Comparison of ENCODE assay signal across 8 cellular contexts in the genomic region with DNA sequence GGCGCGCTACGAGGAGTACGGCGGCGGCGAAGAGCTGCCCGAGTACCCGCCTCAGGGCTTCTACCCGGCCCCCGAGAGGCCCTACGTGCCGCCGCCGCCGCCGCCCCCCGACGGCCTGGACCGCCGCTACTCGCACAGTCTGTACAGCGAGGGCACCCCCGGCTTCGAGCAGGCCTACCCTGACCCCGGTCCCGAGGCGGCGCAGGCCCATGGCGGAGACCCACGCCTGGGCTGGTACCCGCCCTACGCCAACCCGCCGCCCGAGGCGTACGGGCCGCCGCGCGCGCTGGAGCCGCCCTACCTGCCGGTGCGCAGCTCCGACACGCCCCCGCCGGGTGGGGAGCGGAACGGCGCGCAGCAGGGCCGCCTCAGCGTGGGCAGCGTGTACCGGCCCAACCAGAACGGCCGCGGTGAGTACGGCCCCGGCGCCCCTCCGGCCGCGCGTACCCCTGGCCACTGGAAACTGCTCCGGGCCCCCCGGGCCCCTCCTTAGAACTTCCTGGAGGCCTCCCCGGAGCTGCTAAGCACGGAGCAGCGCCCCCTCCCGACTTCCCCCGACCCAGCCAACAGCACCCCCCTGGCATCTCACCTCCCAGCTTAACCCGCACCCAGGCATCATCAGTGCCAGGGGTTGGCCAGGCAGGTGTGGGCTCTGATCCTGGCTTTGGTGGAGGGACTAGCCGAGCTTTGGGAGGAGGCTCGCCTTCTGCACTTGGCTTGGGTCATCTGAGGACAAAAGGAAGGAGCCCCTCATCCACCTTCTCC. TPM values are rescaled to one million over a fixed set of nuclear protein-coding genes. Genes with fewer than 3 reads are reported as not detected.
DNase-seq lines count a peak whose midpoint lies in the region; ATAC-seq and TF ChIP-seq lines count a peak whose summit lies in the region.

No MANE protein-coding gene starts in this region.

- H3K4me3 ChIP-seq in endodermal cell (ENCODE audit: low read length) (peak overlapping the region; percentile 77), muscle layer of duodenum (ENCODE audit: low read depth in 1 of 2, low read length in 2 of 2) (peak overlapping the region; percentile 56 to 71)

- peaks cover 15% of the 10 kb centered on the region for H3K27me3 Mint-ChIP-seq in endodermal cell (ENCODE audit: insufficient read depth)

- H3K9me3 Mint-ChIP-seq in endodermal cell: no peaks in the 10 kb centered on the region

- H3K9ac ChIP-seq in endodermal cell (ENCODE audit: extremely low read depth, low read length, poor library complexity, severe bottlenecking): peak overlapping the region; percentile 49

- H3K4me3 Mint-ChIP-seq in endodermal cell: peak overlapping the region; percentile 55

- ATAC-seq in HG03439 (IDR thresholded peaks at IDR 0.05; ENCODE audit: unreplicated experiment): no peak

- no peaks in the 10 kb centered on the region for H3K36me3 Mint-ChIP-seq in endodermal cell (ENCODE audit: low read depth)

- H3K27ac ChIP-seq in endodermal cell (ENCODE audit: low read depth, low read length) (no peak overlapping the region), muscle layer of duodenum (ENCODE audit: low read length) (no peak overlapping the region)

- H3K27me3 ChIP-seq in endodermal cell (ENCODE audit: control insufficient read depth, insufficient read depth, low read length, poor library complexity, severe bottlenecking) (no peaks in the 10 kb centered on the region), muscle layer of duodenum (ENCODE audit: low read depth, low read length) (peaks cover 6% of the 10 kb centered on the region)

- H3K4me1 Mint-ChIP-seq in endodermal cell: peaks cover 39% of the 10 kb centered on the region

- H3K36me3 ChIP-seq in endodermal cell (ENCODE audit: control insufficient read depth, insufficient read depth, low read length): no peaks in the 10 kb centered on the region
- peaks cover 0 to 6% of the 10 kb centered on the region in 2 donors for H3K36me3 ChIP-seq in muscle layer of duodenum (ENCODE audit: control insufficient read depth in 1 of 2, insufficient read depth in 2 of 2, low read length in 2 of 2)

- no peak overlapping the region for H3K27ac Mint-ChIP-seq in endodermal cell

- peak; percentile 28 for TF ChIP-seq CTCF in GM12874 (IDR thresholded peaks at IDR 0.05; ENCODE audit: insufficient read depth, low read depth, low read length)
- TF ChIP-seq CTCF in endodermal cell (conservative IDR thresholded peaks at IDR 0.05): peak; percentile 82

- DNase-seq in NCI-H2171 treated with DMSO at 0.1 percent for 48 hours (lab: John Stamatoyannopoulos, UW) (peak; percentile 68), endodermal cell (peak; percentile 89), NAMALWA (ENCODE audit: low spot score) (no peak)
- peak; percentile 49 to 50 for DNase-seq in activated CD8-positive, alpha-beta memory T cell treated with anti-CD3 and anti-CD28 coated beads for 4 hours (ENCODE audit: low read depth in 2 of 2)
- DNase-seq in stimulated activated CD8-positive, alpha-beta memory T cell treated with anti-CD3 and anti-CD28 coated beads, Interleukin-7, amount 100 ng/mL, for 24 hours (ENCODE audit: low read depth): peak; percentile 49

- H3K9me3 ChIP-seq in endodermal cell (ENCODE audit: control insufficient read depth, low read length): no peaks in the 10 kb centered on the region
- H3K9me3 ChIP-seq in muscle layer of duodenum (ENCODE audit: control insufficient read depth in 1 of 2, low read length in 2 of 2): no peaks in the 10 kb centered on the region

- H3K4me1 ChIP-seq in endodermal cell (ENCODE audit: control insufficient read depth, insufficient read depth, low read length) (peaks cover 24% of the 10 kb centered on the region), muscle layer of duodenum (ENCODE audit: control insufficient read depth in 1 of 2, insufficient read depth in 2 of 2, low read length in 2 of 2) (peaks cover 25 to 77% of the 10 kb centered on the region in 2 donors)

- WGBS in endodermal cell (ENCODE audit: insufficient coverage in 1 of 2, insufficient read length in 1 of 2), 2 experiments: 1 to 2% methylated on average over 14 to 78 of the region's 78 CpGs

RNA-seq across cellular contexts. Expression of gene LOXL1, which starts 1.4 kb away (rescaled TPM):
- total RNA-seq in endodermal cell: 10 to 100 TPM; 21.3 to 31.8 TPM
- polyA plus RNA-seq in endodermal cell (2013, experiment 1 of 2): 92.7 TPM
- 93.8 TPM for polyA plus RNA-seq in endodermal cell (2013, experiment 2 of 2)

RNA-seq across cellular contexts. Expression of gene TBC1D21, which starts 54.3 kb away (rescaled TPM):
- not detected for total RNA-seq in endodermal cell
- polyA plus RNA-seq in endodermal cell (2013, experiment 1 of 2): not detected
- polyA plus RNA-seq in endodermal cell (2013, experiment 2 of 2): not detected
